ENCODE assay signal across 8 cellular contexts in genomic region chr12:130747867-130748740, GRCh38. TPM values are rescaled to one million over a fixed set of nuclear protein-coding genes. Genes with fewer than 3 reads are reported as not detected.
DNase-seq lines count a peak whose midpoint lies in the region; ATAC-seq and TF ChIP-seq lines count a peak whose summit lies in the region.

No MANE protein-coding gene starts in this region.

- H3K36me3 Mint-ChIP-seq in activated CD4-positive, alpha-beta T cell treated with anti-CD3 and anti-CD28 coated beads, Interleukin-2, amount 10 ng/mL, durations not matched to agents 24 days and 14 days (ENCODE audit: low read depth), result no peaks in the 10 kb centered on the region

- H3K9me3 ChIP-seq in lower lobe of right lung, result no peaks in the 10 kb centered on the region

- no peak overlapping the region for H3K27ac Mint-ChIP-seq in activated CD4-positive, alpha-beta T cell treated with anti-CD3 and anti-CD28 coated beads, Interleukin-2, amount 10 ng/mL, durations not matched to agents 24 days and 14 days

- intact Hi-C loops in activated CD4-positive, alpha-beta T cell treated with anti-CD3 and anti-CD28 coated beads, Interleukin-2, amount 10 ng/mL, durations not matched to agents 24 days and 14 days (cut with micrococcal nuclease), result loop anchor here (5.0 kb wide), 1 partner anchor 701 kb away; no protein-coding TSS in a partner anchor
- intact Hi-C loops in lower lobe of right lung (cut with DNase I), result no loop called here

- no peaks in the 10 kb centered on the region for H3K36me3 ChIP-seq in BJ (ENCODE audit: control insufficient read depth, insufficient read depth, low read length)
- no peaks in the 10 kb centered on the region for H3K36me3 ChIP-seq in lower lobe of right lung

- peaks cover 6% of the 10 kb centered on the region for H3K4me1 ChIP-seq in lower lobe of right lung

- CTCF ChIA-PET in BJ (lab: Yijun Ruan, JAX), result interaction anchor here (0.6 to 2.4 kb wide), 12 partner anchors 8 to 1602 kb away, joined by 3 to 18 read pairs (median 4); no protein-coding TSS in a partner anchor

- H3K4me1 Mint-ChIP-seq in activated CD4-positive, alpha-beta T cell treated with anti-CD3 and anti-CD28 coated beads, Interleukin-2, amount 10 ng/mL, durations not matched to agents 24 days and 14 days, result peaks cover 5% of the 10 kb centered on the region

- ATAC-seq in GM19043 (IDR thresholded peaks at IDR 0.05; ENCODE audit: low read depth, unreplicated experiment) (peak; percentile 85), HG03354 (IDR thresholded peaks at IDR 0.05; ENCODE audit: poor library complexity, severe bottlenecking, unreplicated experiment) (peak; percentile 85), lower lobe of right lung (peak; percentile 87 to 90)

- H3K9me3 Mint-ChIP-seq in activated CD4-positive, alpha-beta T cell treated with anti-CD3 and anti-CD28 coated beads, Interleukin-2, amount 10 ng/mL, durations not matched to agents 24 days and 14 days, result no peaks in the 10 kb centered on the region

- H3K27me3 Mint-ChIP-seq in activated CD4-positive, alpha-beta T cell treated with anti-CD3 and anti-CD28 coated beads, Interleukin-2, amount 10 ng/mL, durations not matched to agents 24 days and 14 days, result peaks cover 9% of the 10 kb centered on the region

- TF ChIP-seq CTCF in BJ (IDR thresholded peaks at IDR 0.05; ENCODE audit: insufficient read depth, low read depth, low read length) (peak; percentile 88), lower lobe of right lung (IDR thresholded peaks at IDR 0.05) (peak; percentile 87)

- H3K27me3 ChIP-seq in BJ (ENCODE audit: control insufficient read depth, insufficient read depth, low read length) (no peaks in the 10 kb centered on the region), lower lobe of right lung (ENCODE audit: low read depth) (peaks cover 8% of the 10 kb centered on the region)

- POLR2A ChIA-PET in BJ (lab: Charles Lee), result no interaction called here

- DNase-seq in BJ (ENCODE audit: low read depth), result no peak
- peak; percentile 35 for DNase-seq in NCI-H510A (lab: John Stamatoyannopoulos, UW)
- DNase-seq in activated CD4-positive, alpha-beta T cell treated with anti-CD3 and anti-CD28 coated beads, Interleukin-2, amount 10 ng/mL, durations not matched to agents 24 days and 14 days, result peak; percentile 91
- peak; percentile 58 for DNase-seq in dedifferentiated amniotic fluid mesenchymal stem cell (ENCODE audit: extremely low spot score)
- peak; percentile 80 for DNase-seq in lower lobe of right lung
- peak; percentile 55 for DNase-seq in stimulated activated CD8-positive, alpha-beta memory T cell treated with anti-CD3 and anti-CD28 coated beads, Interleukin-15, amount 100 ng/mL, for 1 hour (ENCODE audit: low read depth)

- H3K4me3 Mint-ChIP-seq in activated CD4-positive, alpha-beta T cell treated with anti-CD3 and anti-CD28 coated beads, Interleukin-2, amount 10 ng/mL, durations not matched to agents 24 days and 14 days, result no peak overlapping the region

- H3K27ac ChIP-seq in lower lobe of right lung, result no peak overlapping the region

- H3K4me3 ChIP-seq in BJ (ENCODE audit: low read depth, low read length) (no peak overlapping the region), lower lobe of right lung (no peak overlapping the region)

RNA-seq across cellular contexts. Expression of gene RIMBP2, which starts 32.0 kb away (rescaled TPM):
- polyA plus RNA-seq in BJ (2011; rRNA removed), result 0.05 TPM in 1 of 2 replicates, not detected in the other
- polyA minus RNA-seq in BJ (2011; rRNA and poly(A)+ RNA removed), result not detected in 2 replicates
- not detected in 2 replicates for total RNA-seq in activated CD4-positive, alpha-beta T cell treated with anti-CD3 and anti-CD28 coated beads, Interleukin-2, amount 10 ng/mL, durations not matched to agents 24 days and 14 days
- 0.27 TPM for total RNA-seq in lower lobe of right lung
